ENCODE assay signal across 8 cellular contexts in genomic region chr9:109320338-109320733, GRCh38. TPM values are rescaled to one million over a fixed set of nuclear protein-coding genes. Genes with fewer than 3 reads are reported as not detected.
A peak's percentile ranks its signal among the peaks of the same experiment; 100 is the strongest.
DNase-seq lines count a peak whose midpoint lies in the region; ATAC-seq, FAIRE-seq and TF ChIP-seq lines count a peak whose summit lies in the region.

No MANE protein-coding gene starts in this region.

- H3K27ac ChIP-seq in coronary artery: no peak overlapping the region
- no peak overlapping the region for H3K27ac ChIP-seq in thymus (ENCODE audit: low read depth)
- no peak overlapping the region for H3K27ac ChIP-seq in Karpas-422 (ENCODE audit: low read length)

- H3K9ac ChIP-seq in Karpas-422 (ENCODE audit: low read length): no peak overlapping the region

- H3K4me2 ChIP-seq in Karpas-422 (ENCODE audit: low read depth, low read length, poor library complexity, severe bottlenecking): no peak overlapping the region

- H2AFZ ChIP-seq in Karpas-422 (ENCODE audit: low read length): no peak overlapping the region

- TF ChIP-seq CTCF in coronary artery (IDR thresholded peaks at IDR 0.05): no peak

- H3K27me3 ChIP-seq in thymus (ENCODE audit: control insufficient read depth, insufficient read depth) (peaks cover 48% of the 10 kb centered on the region), Karpas-422 (ENCODE audit: low read length) (no peaks in the 10 kb centered on the region)

- H3K9me3 ChIP-seq in thymus (ENCODE audit: control insufficient read depth) (no peaks in the 10 kb centered on the region), Karpas-422 (ENCODE audit: low read length) (no peaks in the 10 kb centered on the region)

- DNase-seq in EH (ENCODE audit: low read depth) (peak; percentile 30), coronary artery (ENCODE audit: low spot score) (no peak), Karpas-422 (no peak), GM12892 (ENCODE audit: insufficient read length) (no peak), NCI-H2171 (lab: John Stamatoyannopoulos, UW) (no peak)

- no peaks in the 10 kb centered on the region for H4K20me1 ChIP-seq in Karpas-422 (ENCODE audit: insufficient read depth, low read depth, low read length)

- no peaks in the 10 kb centered on the region for H3K9me2 ChIP-seq in Karpas-422 (replicated peaks; ENCODE audit: insufficient read depth, low read length)

- ATAC-seq in GM19452 (IDR thresholded peaks at IDR 0.05; ENCODE audit: unreplicated experiment) (peak; percentile 30), HG03175 (IDR thresholded peaks at IDR 0.05; ENCODE audit: unreplicated experiment) (peak; percentile 28)

- WGBS in thymus: 1% methylated on average over 74 of the region's 75 CpGs

- TF ChIP-seq POLR2A in GM12892 (IDR thresholded peaks at IDR 0.05; ENCODE audit: low read depth, low read length): no peak

- H3K4me3 ChIP-seq in coronary artery: peak overlapping the region; percentile 77
- peak overlapping the region; percentile 50 for H3K4me3 ChIP-seq in thymus (ENCODE audit: low read length)
- no peak overlapping the region for H3K4me3 ChIP-seq in Karpas-422 (ENCODE audit: low read length)

- peaks cover 3% of the 10 kb centered on the region for H3K4me1 ChIP-seq in thymus (ENCODE audit: control insufficient read depth, insufficient read depth, low read length)
- H3K4me1 ChIP-seq in Karpas-422 (ENCODE audit: low read length): peaks cover 8% of the 10 kb centered on the region

- FAIRE-seq in GM12892 (lab: Jason Lieb, UNC): no peak

- no peaks in the 10 kb centered on the region for H3K36me3 ChIP-seq in thymus (ENCODE audit: control insufficient read depth, insufficient read depth)
- H3K36me3 ChIP-seq in Karpas-422 (ENCODE audit: insufficient read depth, low read length): no peaks in the 10 kb centered on the region

- H3K79me2 ChIP-seq in Karpas-422 (ENCODE audit: low read length): no peaks in the 10 kb centered on the region

RNA-seq across cellular contexts. Expression of gene EPB41L4B, which starts 0.5 kb away (rescaled TPM):
- 4.2 TPM for polyA plus RNA-seq in thymus
- not detected in 2 replicates for total RNA-seq in Karpas-422 (2014; rRNA removed; shearing (Covaris generic); ENCODE audit: low replicate concordance)
- polyA plus RNA-seq in GM12892 (2012; ENCODE audit: missing spikeins): 1.9 TPM
